In genomic region chr15:40290540-40291087, GRCh38 we compare ENCODE assay signal across 14 cellular contexts. TPM values are rescaled to one million over a fixed set of nuclear protein-coding genes. Genes with fewer than 3 reads are reported as not detected.
DNase-seq lines count a peak whose midpoint lies in the region; ATAC-seq and TF ChIP-seq lines count a peak whose summit lies in the region.
"Had no signal": no experiment of that assay in that cellular context is flagged by ENCODE, and none has a peak within 500 bp of the region (broad histone marks: within the 10 kb centered on the region; RNA-seq: fewer than 3 reads in every experiment).

No MANE protein-coding gene starts in this region.

- POLR2A ChIA-PET in IMR-90 (lab: Charles Lee; ENCODE audit: unreplicated experiment) = interaction anchor here (1.2 kb wide), 1 partner anchor 10 kb away, joined by 7 read pairs; no protein-coding TSS in a partner anchor

- H2AK5ac ChIP-seq in IMR-90 (ENCODE audit: low read depth, low read length) = no peak overlapping the region

- peaks cover 8% of the 10 kb centered on the region for H3K4me1 Mint-ChIP-seq in chondrocyte (ENCODE audit: low read depth)

- TF ChIP-seq CTCF in IMR-90 (conservative IDR thresholded peaks at IDR 0.05; ENCODE audit: low read depth, low read length) (no peak), chondrocyte (IDR thresholded peaks at IDR 0.05) (no peak), kidney epithelial cell (IDR thresholded peaks at IDR 0.05; ENCODE audit: insufficient read depth, low read length, poor library complexity, severe bottlenecking) (no peak)

- H3K9me1 ChIP-seq in IMR-90 (ENCODE audit: insufficient read depth, low read length) = no peaks in the 10 kb centered on the region

- no peak overlapping the region for H3K9ac ChIP-seq in IMR-90 (ENCODE audit: low read depth, low read length)

- H3K27me3 Mint-ChIP-seq in chondrocyte (ENCODE audit: low read depth) = peaks cover 6% of the 10 kb centered on the region

- H3K36me3 ChIP-seq in IMR-90 (ENCODE audit: control insufficient read depth, insufficient read depth, low read length) (no peaks in the 10 kb centered on the region), kidney epithelial cell (ENCODE audit: control insufficient read depth, insufficient read depth, low read length) (no peaks in the 10 kb centered on the region)
- H3K36me3 ChIP-seq: prostate gland had no signal

- in situ Hi-C loops in IMR-90 (cut with MboI; ENCODE audit: low sequenced_read_pairs) = no loop called here

- peaks cover 66% of the 10 kb centered on the region for H3K27me3 ChIP-seq in IMR-90 (ENCODE audit: control insufficient read depth, insufficient read depth, low read length)
- H3K27me3 ChIP-seq in kidney epithelial cell (ENCODE audit: control insufficient read depth, insufficient read depth, low read length) = peaks cover 51% of the 10 kb centered on the region

- peak overlapping the region; percentile 93 for H2AFZ ChIP-seq in IMR-90 (replicated peaks; ENCODE audit: low read length, poor library complexity)

- WGBS in IMR-90 (ENCODE audit: extremely low coverage in 2 of 2, insufficient read length in 1 of 2), 2 experiments = 35% methylated on average over 5 of the region's 25 CpGs; no CpG with 5 or more reads in 1 of the 2 experiments

- no peak overlapping the region for H4K91ac ChIP-seq in IMR-90 (ENCODE audit: insufficient read depth, low read depth, low read length)

- no peak overlapping the region for H3K4ac ChIP-seq in IMR-90 (ENCODE audit: low read depth, low read length)

- no peak for DNase-seq in IMR-90
- no peak for DNase-seq in chondrocyte (ENCODE audit: low spot score)
- no peak for DNase-seq in kidney epithelial cell (ENCODE audit: low read depth)
- no peak for DNase-seq in SIG-M5 treated with dmso at 0.1 percent for 504 hours (lab: John Stamatoyannopoulos, UW; ENCODE audit: unreplicated experiment)
- DNase-seq in NCI-H2029 treated with DMSO at 0.1 percent for 48 hours (lab: John Stamatoyannopoulos, UW) = no peak
- DNase-seq: activated CD8-positive, alpha-beta T cell treated with anti-CD3 and anti-CD28 coated beads, Interleukin-2, amount 10 ng/mL, durations not matched to agents 7 days and 5 days; Calu3; effector memory CD4-positive, alpha-beta T cell; T-helper 1 cell had no signal

- H3K4me2 ChIP-seq in IMR-90 (ENCODE audit: low read depth, low read length) = peak overlapping the region; percentile 43

- H2BK15ac ChIP-seq in IMR-90 (ENCODE audit: low read depth, low read length) = no peak overlapping the region

- H3K14ac ChIP-seq in IMR-90 (replicated peaks; ENCODE audit: low read depth, low read length) = no peak overlapping the region

- peak overlapping the region; percentile 27 for H3K4me3 ChIP-seq in IMR-90 (ENCODE audit: insufficient read depth, low read depth, low read length)
- peak overlapping the region; percentile 18 for H3K4me3 ChIP-seq in kidney epithelial cell (ENCODE audit: low read depth, low read length)
- H3K4me3 ChIP-seq in skin epidermis = peak overlapping the region; percentile 10 to 34 (median 23)

- no peak overlapping the region for H3K27ac ChIP-seq in IMR-90 (ENCODE audit: insufficient read depth, low read length)
- no peak overlapping the region for H3K27ac ChIP-seq in skin epidermis
- H3K27ac ChIP-seq: prostate gland had no signal

- no peaks in the 10 kb centered on the region for H3K36me3 Mint-ChIP-seq in chondrocyte (ENCODE audit: low read depth)
- H3K36me3 Mint-ChIP-seq: activated naive CD4-positive, alpha-beta T cell treated with anti-CD3 and anti-CD28 coated beads, Interleukin-2, amount 50 U/mL, for 72 hours had no signal

- H3K27ac Mint-ChIP-seq in chondrocyte (ENCODE audit: unreplicated experiment) = no peak overlapping the region
- H3K27ac Mint-ChIP-seq: activated CD8-positive, alpha-beta T cell treated with anti-CD3 and anti-CD28 coated beads, Interleukin-2, amount 10 ng/mL, durations not matched to agents 7 days and 5 days; activated naive CD4-positive, alpha-beta T cell treated with anti-CD3 and anti-CD28 coated beads, Interleukin-2, amount 50 U/mL, for 72 hours had no signal

- ATAC-seq in IMR-90 (ENCODE audit: low read depth) (no peak), GM18870 (IDR thresholded peaks at IDR 0.05; ENCODE audit: unreplicated experiment) (no peak), HG02678 (IDR thresholded peaks at IDR 0.05; ENCODE audit: unreplicated experiment) (no peak)
- ATAC-seq: activated CD8-positive, alpha-beta T cell treated with anti-CD3 and anti-CD28 coated beads, Interleukin-2, amount 10 ng/mL, durations not matched to agents 7 days and 5 days; activated naive CD4-positive, alpha-beta T cell treated with anti-CD3 and anti-CD28 coated beads, Interleukin-2, amount 50 U/mL, for 72 hours had no signal

- peak overlapping the region; percentile 60 for H3K4me3 Mint-ChIP-seq in chondrocyte (ENCODE audit: unreplicated experiment)
- H3K4me3 Mint-ChIP-seq: activated CD8-positive, alpha-beta T cell treated with anti-CD3 and anti-CD28 coated beads, Interleukin-2, amount 10 ng/mL, durations not matched to agents 7 days and 5 days had no signal

- no peak for TF ChIP-seq RAD21 in IMR-90 (IDR thresholded peaks at IDR 0.05; ENCODE audit: low read length)

- H2BK120ac ChIP-seq in IMR-90 (ENCODE audit: low read depth, low read length) = no peak overlapping the region

- no peak overlapping the region for H2BK20ac ChIP-seq in IMR-90 (ENCODE audit: low read depth, low read length)

- CTCF ChIA-PET in IMR-90 (lab: Yijun Ruan, JAX) = interaction anchor here (0.9 to 2.6 kb wide), 5 partner anchors 11 to 73 kb away, joined by 3 to 13 read pairs (median 4); no protein-coding TSS in a partner anchor

- H3K23ac ChIP-seq in IMR-90 (ENCODE audit: low read depth, low read length) = no peak overlapping the region

- 0 out of 4 replicates have a peak overlapping the region, but pooled peaks of 1 of the 2 experiments have one; percentile 28 for H4K8ac ChIP-seq in IMR-90 (ENCODE audit: low read depth in 2 of 2, low read length in 2 of 2)

- no peak overlapping the region for H3K18ac ChIP-seq in IMR-90 (ENCODE audit: low read depth, low read length)

- dilution Hi-C loops in IMR-90 (cut with HindIII; ENCODE audit: low sequenced_read_pairs, unreplicated experiment) = no loop called here

- no peak overlapping the region for H3K56ac ChIP-seq in IMR-90 (ENCODE audit: extremely low read depth, insufficient read depth, low read length)

- no TSS peak for BruUV-seq in IMR-90 (replicated peaks; lab: Mats Ljungman, UMichigan)

- intact Hi-C loops in IMR-90 (cut with micrococcal nuclease) = no loop called here

- H2AK9ac ChIP-seq in IMR-90 (replicated peaks; ENCODE audit: low read depth, low read length, poor library complexity) = peak overlapping the region; percentile 32

- no peaks in the 10 kb centered on the region for H3K79me1 ChIP-seq in IMR-90 (ENCODE audit: low read depth in 1 of 2, low read length in 2 of 2)

- no peak overlapping the region for H4K5ac ChIP-seq in IMR-90 (ENCODE audit: low read depth, low read length)

- H4K20me1 ChIP-seq in IMR-90 (ENCODE audit: insufficient read depth, low read length) = no peaks in the 10 kb centered on the region

- no peaks in the 10 kb centered on the region for H3K9me3 Mint-ChIP-seq in chondrocyte (ENCODE audit: low read depth)
- H3K9me3 Mint-ChIP-seq: activated naive CD4-positive, alpha-beta T cell treated with anti-CD3 and anti-CD28 coated beads, Interleukin-2, amount 50 U/mL, for 72 hours had no signal

- no peak for TF ChIP-seq POLR2A in IMR-90 (IDR thresholded peaks at IDR 0.05; ENCODE audit: low read depth, low read length)

- peaks cover 4% of the 10 kb centered on the region for H3K4me1 ChIP-seq in IMR-90 (ENCODE audit: control insufficient read depth, insufficient read depth, low read length)
- H3K4me1 ChIP-seq: prostate gland had no signal

- H3K9me3 ChIP-seq in IMR-90 (ENCODE audit: control insufficient read depth, insufficient read depth, low read length) = no peaks in the 10 kb centered on the region
- H3K9me3 ChIP-seq: prostate gland had no signal

- H2BK5ac ChIP-seq in IMR-90 (ENCODE audit: low read depth, low read length, poor library complexity, severe bottlenecking) = no peak overlapping the region

TF ChIP-seq in IMR-90, 13 proteins besides CTCF, POLR2A, EP300 and RAD21 (continues in another document):
- no peak for TF ChIP-seq RCOR1 (IDR thresholded peaks at IDR 0.05; ENCODE audit: insufficient replicate concordance, low read length)

RNA-seq across cellular contexts. Expression of gene ANKRD63, which starts 7.8 kb away (rescaled TPM):
- total RNA-seq in IMR-90 (2012; rRNA removed) (under 0.01 TPM in 1 of 2 replicates, not detected in the other), chondrocyte (0.25 to 1.1 TPM in 2 of 3 replicates, not detected in the other), kidney epithelial cell (not detected in 2 replicates)
- polyA plus RNA-seq in IMR-90 (2012; rRNA removed) = not detected in 2 replicates
- polyA plus RNA-seq in IMR-90 (2012; cell fraction: cytosol; rRNA removed) = not detected in 2 replicates
- 0.05 TPM in 1 of 2 replicates, not detected in the other for polyA plus RNA-seq in IMR-90 (2012; cell fraction: nucleus; rRNA removed; ENCODE audit: low replicate concordance)
- total RNA-seq: activated naive CD4-positive, alpha-beta T cell treated with anti-CD3 and anti-CD28 coated beads, Interleukin-2, amount 50 U/mL, for 72 hours; Calu3 had no signal

RNA-seq across cellular contexts. Expression of gene PLCB2, which starts 17.1 kb away (rescaled TPM):
- 0.18 and 0.28 TPM in 2 replicates for total RNA-seq in IMR-90 (2012; rRNA removed)
- polyA plus RNA-seq in IMR-90 (2012; rRNA removed) = 0.87 and 1.4 TPM in 2 replicates
- 0.45 and 0.78 TPM in 2 replicates for polyA plus RNA-seq in IMR-90 (2012; cell fraction: cytosol; rRNA removed)
- 2.8 and 3.8 TPM in 2 replicates for polyA plus RNA-seq in IMR-90 (2012; cell fraction: nucleus; rRNA removed; ENCODE audit: low replicate concordance)
- 1.4 to 3.4 TPM (median 2.8 TPM) in 3 replicates for total RNA-seq in chondrocyte
- total RNA-seq in kidney epithelial cell = 0.68 and 1.5 TPM in 2 replicates

RNA-seq across cellular contexts. Expression of gene INAFM2, which starts 32.9 kb away (rescaled TPM):
- total RNA-seq in IMR-90 (2012; rRNA removed) (10.4 and 13.1 TPM in 2 replicates), chondrocyte (68.8 to 128 TPM (median 80.6 TPM) in 3 replicates), kidney epithelial cell (14.9 and 16.8 TPM in 2 replicates)
- 11.7 and 14.0 TPM in 2 replicates for polyA plus RNA-seq in IMR-90 (2012; rRNA removed)
- polyA plus RNA-seq in IMR-90 (2012; cell fraction: cytosol; rRNA removed) = 4.2 and 6.0 TPM in 2 replicates
- 6.6 and 18.3 TPM in 2 replicates for polyA plus RNA-seq in IMR-90 (2012; cell fraction: nucleus; rRNA removed; ENCODE audit: low replicate concordance)

RNA-seq across cellular contexts. Expression of gene CCDC9B, which starts 50.1 kb away (rescaled TPM):
- total RNA-seq in IMR-90 (2012; rRNA removed) = 19.7 and 30.0 TPM in 2 replicates
- polyA plus RNA-seq in IMR-90 (2012; rRNA removed) = 26.0 and 30.9 TPM in 2 replicates
- 7.0 and 19.7 TPM in 2 replicates for polyA plus RNA-seq in IMR-90 (2012; cell fraction: cytosol; rRNA removed)
- polyA plus RNA-seq in IMR-90 (2012; cell fraction: nucleus; rRNA removed; ENCODE audit: low replicate concordance) = 52.6 and 88.0 TPM in 2 replicates
- 55.4 to 60.0 TPM (median 58.0 TPM) in 3 replicates for total RNA-seq in chondrocyte
- 13.6 and 20.3 TPM in 2 replicates for total RNA-seq in kidney epithelial cell

RNA-seq across cellular contexts. Expression of gene PAK6, which starts 51.8 kb away (rescaled TPM):
- total RNA-seq in IMR-90 (2012; rRNA removed) (not detected in 2 replicates), chondrocyte (0.37 to 0.41 TPM in 2 of 3 replicates, not detected in the other), kidney epithelial cell (15.3 and 17.7 TPM in 2 replicates)
- polyA plus RNA-seq in IMR-90 (2012; rRNA removed) = 0.21 TPM in 1 of 2 replicates, not detected in the other
- polyA plus RNA-seq in IMR-90 (2012; cell fraction: cytosol; rRNA removed) = 0.07 TPM in 1 of 2 replicates, not detected in the other
- 0.13 and 0.14 TPM in 2 replicates for polyA plus RNA-seq in IMR-90 (2012; cell fraction: nucleus; rRNA removed; ENCODE audit: low replicate concordance)
